ENCODE assay signal across 8 cellular contexts in genomic region chrX:11944486-11944885, GRCh38.
DNase-seq lines count a peak whose midpoint lies in the region; ATAC-seq and TF ChIP-seq lines count a peak whose summit lies in the region.

No MANE protein-coding gene starts in this region.

- peaks cover 3% of the 10 kb centered on the region; the same call in 1 of the 2 replicates for H3K27me3 Mint-ChIP-seq in WTC11 (ENCODE audit: low read depth)
- peaks cover 0 to 27% of the 10 kb centered on the region in 2 donors for H3K27me3 Mint-ChIP-seq in T-cell

- H3K36me3 Mint-ChIP-seq in WTC11 (no peaks in the 10 kb centered on the region), T-cell (no peaks in the 10 kb centered on the region)

- POLR2A ChIA-PET in WTC11 (lab: Charles Lee): no interaction called here
- POLR2A ChIA-PET in T-cell (lab: Charles Lee): no interaction called here

- ATAC-seq in HG03342 (IDR thresholded peaks at IDR 0.05; ENCODE audit: unreplicated experiment) (peak; percentile 66), WTC11 (peak; percentile 99), lower lobe of right lung (no peak), T-cell (replicated peaks in 1 of 4) (no peak), HG02759 (IDR thresholded peaks at IDR 0.05; ENCODE audit: unreplicated experiment) (no peak)

- no peak overlapping the region for H3K27ac ChIP-seq in lower lobe of right lung
- H3K27ac ChIP-seq in tibial artery: no peak overlapping the region

- H3K36me3 ChIP-seq in lower lobe of right lung: no peaks in the 10 kb centered on the region
- H3K36me3 ChIP-seq in tibial artery: no peaks in the 10 kb centered on the region

- no peak overlapping the region for H3K4me3 Mint-ChIP-seq in WTC11
- H3K4me3 Mint-ChIP-seq in T-cell: no peak overlapping the region

- H3K9me3 Mint-ChIP-seq in WTC11: peaks cover 5% of the 10 kb centered on the region; the same call in 1 of the 2 replicates
- H3K9me3 Mint-ChIP-seq in T-cell: no peaks in the 10 kb centered on the region

- CTCF ChIA-PET in WTC11 (lab: Charles Lee): interaction anchor here (0.7 to 1.1 kb wide), 4 partner anchors 23 to 193 kb away, joined by 3 to 4 read pairs (median 3); no protein-coding TSS in a partner anchor
- CTCF ChIA-PET in T-cell (lab: Charles Lee): interaction anchor here in 1 of 2 donors (0.6 kb wide), 1 partner anchor 25 kb away, joined by 3 read pairs; no protein-coding TSS in a partner anchor

- no peak for TF ChIP-seq CTCF in WTC11 (IDR thresholded peaks at IDR 0.05)
- TF ChIP-seq CTCF in lower lobe of right lung (IDR thresholded peaks at IDR 0.05): peak; percentile 20
- peak in 1 of 2 experiments; percentile 4 for TF ChIP-seq CTCF in tibial artery (IDR thresholded peaks at IDR 0.05)

- H3K4me1 ChIP-seq in lower lobe of right lung (no peaks in the 10 kb centered on the region), tibial artery (no peaks in the 10 kb centered on the region)

- H3K27ac Mint-ChIP-seq in WTC11: no peak overlapping the region
- no peak overlapping the region for H3K27ac Mint-ChIP-seq in T-cell

- DNase-seq in ELF-1 (ENCODE audit: low read depth, low spot score) (peak; percentile 58), WTC11 (ENCODE audit: low spot score) (peak; percentile 58), lower lobe of right lung (no peak), tibial artery (no peak), T-cell (no peak)
- no peak for DNase-seq in activated CD4-positive, alpha-beta T cell treated with anti-CD3 and anti-CD28 coated beads, Interleukin-2, amount 50 U/mL, for 4 hours

- H3K4me1 Mint-ChIP-seq in WTC11 (peaks cover 14% of the 10 kb centered on the region), T-cell (no peaks in the 10 kb centered on the region)

- intact Hi-C loops in lower lobe of right lung (cut with DNase I) (no loop called here), tibial artery (cut with DNase I; ENCODE audit: low total_unique reads) (no loop called here)

- H3K9me3 ChIP-seq in lower lobe of right lung (no peaks in the 10 kb centered on the region), tibial artery (no peaks in the 10 kb centered on the region)

- H3K4me3 ChIP-seq in lower lobe of right lung (no peak overlapping the region), tibial artery (no peak overlapping the region)

- no peaks in the 10 kb centered on the region for H3K27me3 ChIP-seq in lower lobe of right lung (ENCODE audit: low read depth)
- no peaks in the 10 kb centered on the region for H3K27me3 ChIP-seq in tibial artery

TF ChIP-seq in WTC11, 78 proteins besides CTCF, POLR2A, EP300 and RAD21:
- no peak for TF ChIP-seq TEAD4 (CRISPR knock-in tag; IDR thresholded peaks at IDR 0.05)
- peak; percentile 77 for TF ChIP-seq MAX (CRISPR knock-in tag; IDR thresholded peaks at IDR 0.05)
- no peak for TF ChIP-seq ESRRA (CRISPR knock-in tag; IDR thresholded peaks at IDR 0.05; ENCODE audit: borderline replicate concordance)

Comparison
In these comparisons a context has a peak if more than half of its experiments do, and no peak if none do; other contexts are left out.
1. DNase-seq: peak in ELF-1 (single experiment) and WTC11 (single experiment); none in lower lobe of right lung (single experiment), tibial artery (0 of 2), T-cell (0 of 34) and activated CD4-positive, alpha-beta T cell treated with anti-CD3 and anti-CD28 coated beads, Interleukin-2, amount 50 U/mL, for 4 hours (0 of 2).
2. ATAC-seq: peak in HG03342 (single experiment) and WTC11 (single experiment); none in lower lobe of right lung (0 of 2), T-cell (0 of 4) and HG02759 (single experiment).